ENCODE assay signal across 12 cellular contexts in the genomic region with DNA sequence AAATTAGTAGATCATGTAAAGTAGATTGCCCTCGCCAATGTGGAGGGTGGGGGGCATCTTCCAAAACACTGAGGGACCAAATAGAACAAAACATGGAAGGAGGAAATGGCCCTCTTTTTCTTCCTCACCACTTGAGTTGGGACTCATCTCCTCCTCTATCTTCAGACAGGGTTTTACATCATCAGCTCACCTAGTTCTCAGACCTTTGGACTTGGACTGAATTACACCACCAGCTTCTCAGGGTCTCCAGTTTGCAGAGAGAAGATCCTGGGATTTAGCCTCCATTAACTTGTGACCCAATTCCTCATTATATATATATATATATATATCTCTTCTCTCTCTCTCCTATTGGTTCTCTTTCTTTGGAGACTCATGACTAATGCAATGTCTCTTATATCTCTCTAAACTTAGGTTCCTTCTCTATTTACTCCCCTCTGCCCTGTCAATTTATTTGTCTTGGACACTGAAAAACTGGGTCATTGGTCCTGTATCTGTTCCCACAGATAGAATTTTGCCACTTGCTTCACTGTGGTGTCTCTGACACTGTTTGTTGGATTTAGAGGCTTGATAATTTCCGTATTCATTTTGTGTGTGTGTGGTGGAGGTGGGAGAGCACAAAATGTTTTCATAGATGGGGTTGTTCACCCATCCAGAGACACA. TPM values are rescaled to one million over a fixed set of nuclear protein-coding genes. Genes with fewer than 3 reads are reported as not detected.
"Had no signal": no experiment of that assay in that cellular context is flagged by ENCODE, and none has a peak within 500 bp of the region (broad histone marks: within the 10 kb centered on the region; RNA-seq: fewer than 3 reads in every experiment).

No MANE protein-coding gene starts in this region.

- H3K4me1 ChIP-seq: HAP-1 had no signal

- H3K9me3 ChIP-seq: HAP-1 had no signal

- H3K4me3 ChIP-seq: GM23248, GM23338, HAP-1 had no signal

- ATAC-seq: GM23338, HCT116 had no signal

- H3K27ac ChIP-seq: GM23248 had no signal

- FAIRE-seq: H1, H54 had no signal

- H2AFZ ChIP-seq: GM23248, GM23338 had no signal

- H3K4me2 ChIP-seq: GM23338 had no signal

- DNase-seq: GM23248, GOT3, H7, H9, HCEC 1CT, HFFc6 had no signal

- H3K36me3 ChIP-seq: HAP-1 had no signal

- H3K9ac ChIP-seq: GM23248 had no signal

RNA-seq across cellular contexts. Expression of a gene that starts 54.3 kb away (rescaled TPM):
- total RNA-seq: GM23248, GM23338, H1, H4, H7, H9, HFFc6 had no signal
- polyA plus RNA-seq: GM23248, GM23338, H1 had no signal
